Comparison of ENCODE assay signal across 11 cellular contexts in genomic region chr6:113630365-113630737, GRCh38.
DNase-seq lines count a peak whose midpoint lies in the region; ATAC-seq, FAIRE-seq and TF ChIP-seq lines count a peak whose summit lies in the region.
"Had no signal": no experiment of that assay in that cellular context is flagged by ENCODE, and none has a peak within 500 bp of the region (broad histone marks: within the 10 kb centered on the region; RNA-seq: fewer than 3 reads in every experiment).

No MANE protein-coding gene starts in this region.

- H3K27ac Mint-ChIP-seq in HFFc6 (no peak overlapping the region), mesothelial cell of epicardium (no peak overlapping the region)

- DNase-seq in AG04449 (ENCODE audit: low read depth, low spot score) (peak; percentile 83), GM12892 (ENCODE audit: insufficient read length) (no peak), adipocyte (ENCODE audit: low read depth) (peak; percentile 86), hepatocyte (ENCODE audit: low spot score) (no peak), DMS 273 treated with DMSO at 0.1 percent for 48 hours (lab: John Stamatoyannopoulos, UW) (no peak), HFFc6 (no peak), mesothelial cell of epicardium (ENCODE audit: low spot score in 2 of 2, unreplicated experiment in 2 of 2) (no peak)
- DNase-seq: NCI-H446, SJCRH30 had no signal

- H3K9ac ChIP-seq in adipocyte (ENCODE audit: low read length) = no peak overlapping the region

- H3K4me3 ChIP-seq in AG04449 (ENCODE audit: low read depth, low read length) (no peak overlapping the region), adipocyte (ENCODE audit: low read length) (no peak overlapping the region), hepatocyte (no peak overlapping the region)
- H3K4me3 ChIP-seq: SJCRH30 had no signal

- H3K4me1 ChIP-seq in adipocyte (ENCODE audit: control insufficient read depth, insufficient read depth, low read length) (peaks cover 54% of the 10 kb centered on the region), hepatocyte (ENCODE audit: insufficient read depth) (peaks cover 27% of the 10 kb centered on the region)

- H3K27me3 Mint-ChIP-seq in HFFc6 (ENCODE audit: insufficient read depth) (no peaks in the 10 kb centered on the region), mesothelial cell of epicardium (ENCODE audit: low read depth) (no peaks in the 10 kb centered on the region)

- H3K27me3 ChIP-seq in adipocyte (replicated peaks; ENCODE audit: control insufficient read depth, insufficient read depth, low read length) = no peaks in the 10 kb centered on the region
- no peaks in the 10 kb centered on the region for H3K27me3 ChIP-seq in hepatocyte
- H3K27me3 ChIP-seq: SJCRH30 had no signal

- H3K4me1 Mint-ChIP-seq in HFFc6 (ENCODE audit: low read depth) (peaks cover 41% of the 10 kb centered on the region), mesothelial cell of epicardium (peaks cover 23% of the 10 kb centered on the region)

- no peak overlapping the region for H2AFZ ChIP-seq in hepatocyte

- CTCF ChIA-PET in AG04449 (lab: Yijun Ruan, JAX) = interaction anchor here (1.0 to 2.3 kb wide), 3 partner anchors 10 to 229 kb away, joined by 3 to 6 read pairs (median 6); no protein-coding TSS in a partner anchor

- H3K27ac ChIP-seq in hepatocyte = peak overlapping the region; percentile 88
- H3K27ac ChIP-seq: SJCRH30 had no signal

- POLR2A ChIA-PET in AG04449 (lab: Yijun Ruan, JAX) = interaction anchor here (0.8 to 1.4 kb wide), 2 partner anchors 11 to 228 kb away, joined by 3 read pairs; no protein-coding TSS in a partner anchor

- H3K9me3 Mint-ChIP-seq in HFFc6 (no peaks in the 10 kb centered on the region), mesothelial cell of epicardium (no peaks in the 10 kb centered on the region)
- H3K9me3 Mint-ChIP-seq: activated CD4-positive, alpha-beta memory T cell treated with anti-CD3 and anti-CD28 coated beads, Interleukin-2, amount 10 ng/mL, durations not matched to agents 7 days and 5 days had no signal

- no peak overlapping the region for H3K4me2 ChIP-seq in hepatocyte

- H3K36me3 ChIP-seq in adipocyte (ENCODE audit: control insufficient read depth, insufficient read depth, low read length, severe bottlenecking) (no peaks in the 10 kb centered on the region), hepatocyte (replicated peaks; ENCODE audit: insufficient read depth, low read depth) (no peaks in the 10 kb centered on the region)
- H3K36me3 ChIP-seq: SJCRH30 had no signal

- no peaks in the 10 kb centered on the region for H3K79me2 ChIP-seq in hepatocyte

- H3K9me2 ChIP-seq in hepatocyte (replicated peaks; ENCODE audit: insufficient read depth) = no peaks in the 10 kb centered on the region

- H3K4me3 Mint-ChIP-seq in HFFc6 (no peak overlapping the region), mesothelial cell of epicardium (no peak overlapping the region)
- H3K4me3 Mint-ChIP-seq: activated CD4-positive, alpha-beta memory T cell treated with anti-CD3 and anti-CD28 coated beads, Interleukin-2, amount 10 ng/mL, durations not matched to agents 7 days and 5 days had no signal

- TF ChIP-seq CTCF in AG04449 (IDR thresholded peaks at IDR 0.05; ENCODE audit: insufficient read depth, low read length, missing control alignments) (no peak), hepatocyte (IDR thresholded peaks at IDR 0.05; ENCODE audit: poor library complexity) (no peak), HFFc6 (IDR thresholded peaks at IDR 0.05) (no peak), mesothelial cell of epicardium (IDR thresholded peaks at IDR 0.05; ENCODE audit: unreplicated experiment) (no peak)

- H3K36me3 Mint-ChIP-seq in HFFc6 (ENCODE audit: low read depth) (no peaks in the 10 kb centered on the region), mesothelial cell of epicardium (no peaks in the 10 kb centered on the region)

- ATAC-seq in GM21737 (IDR thresholded peaks at IDR 0.05; ENCODE audit: unreplicated experiment) = no peak

- peak; percentile 30 for FAIRE-seq in GM12892 (lab: Jason Lieb, UNC)

- H4K20me1 ChIP-seq in hepatocyte (ENCODE audit: insufficient read depth, poor library complexity, severe bottlenecking) = no peaks in the 10 kb centered on the region

- H3K9me3 ChIP-seq in adipocyte (ENCODE audit: control insufficient read depth, low read length) (no peaks in the 10 kb centered on the region), hepatocyte (ENCODE audit: low read depth) (no peaks in the 10 kb centered on the region)
- H3K9me3 ChIP-seq: SJCRH30 had no signal

- no peak for TF ChIP-seq POLR2A in GM12892 (IDR thresholded peaks at IDR 0.05; ENCODE audit: low read depth, low read length)

Comparison
In these comparisons a context has a peak if more than half of its experiments do, and no peak if none do; other contexts are left out.
1. DNase-seq: peak in AG04449 (single experiment) and adipocyte (single experiment); none in GM12892 (single experiment), hepatocyte (single experiment), DMS 273 treated with DMSO at 0.1 percent for 48 hours (single experiment), HFFc6 (single experiment) and mesothelial cell of epicardium (0 of 2).